In the genomic region with DNA sequence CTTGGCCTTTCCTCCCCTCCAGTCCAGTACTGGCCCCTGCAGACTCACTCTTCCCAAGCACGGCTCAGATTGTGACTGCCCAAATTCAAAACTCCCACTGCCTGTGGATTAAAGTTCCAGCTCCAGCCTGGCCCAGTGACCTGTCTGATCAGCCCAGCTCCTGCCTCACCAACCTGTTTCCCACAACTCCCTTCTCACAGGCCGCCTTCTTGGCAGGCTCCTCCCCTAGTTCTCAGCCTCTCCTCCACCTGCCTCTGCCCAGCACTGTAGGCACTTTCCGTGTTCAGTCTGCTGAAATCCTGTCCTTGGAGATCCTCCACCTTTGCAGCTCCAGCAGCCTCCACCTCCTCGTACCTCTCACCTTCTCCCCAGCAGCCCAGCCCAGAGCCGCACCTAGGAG, we compare ENCODE assay signal across 11 cellular contexts.
DNase-seq lines count a peak whose midpoint lies in the region; ATAC-seq and TF ChIP-seq lines count a peak whose summit lies in the region.
"Had no signal": no experiment of that assay in that cellular context is flagged by ENCODE, and none has a peak within 500 bp of the region (broad histone marks: within the 10 kb centered on the region; RNA-seq: fewer than 3 reads in every experiment).

No MANE protein-coding gene starts in this region.

- DNase-seq in Calu3: peak; percentile 52
- peak; percentile 44 for DNase-seq in NCI-H2196 (lab: John Stamatoyannopoulos, UW; ENCODE audit: unreplicated experiment)
- peak; percentile 80 for DNase-seq in colonic mucosa
- no peak for DNase-seq in neuronal stem cell (ENCODE audit: low spot score)
- no peak for DNase-seq in C1 segment of cervical spinal cord (lab: John Stamatoyannopoulos, UW)
- no peak for DNase-seq in hypothalamus (lab: John Stamatoyannopoulos, UW)
- DNase-seq: activated CD4-positive, CD25-positive, alpha-beta regulatory T cell treated with anti-CD3 and anti-CD28 coated beads, Interleukin-2, amount 50 U/mL, for 72 hours; NCI-H748 treated with DMSO at 0.1 percent for 48 hours had no signal

- no peaks in the 10 kb centered on the region for H3K79me1 ChIP-seq in neuronal stem cell (ENCODE audit: low read depth, low read length)

- peak overlapping the region; percentile 66 for H3K27ac Mint-ChIP-seq in Calu3 (ENCODE audit: unreplicated experiment)

- H3K4ac ChIP-seq in neuronal stem cell (ENCODE audit: low read length): no peak overlapping the region

- TF ChIP-seq CTCF in Calu3 (IDR thresholded peaks at IDR 0.05; ENCODE audit: unreplicated experiment) (no peak), colonic mucosa (IDR thresholded peaks at IDR 0.05) (no peak)

- H3K9me3 ChIP-seq in colonic mucosa: no peaks in the 10 kb centered on the region
- no peaks in the 10 kb centered on the region for H3K9me3 ChIP-seq in neuronal stem cell (replicated peaks in 1 of 2; ENCODE audit: control insufficient read depth in 2 of 2, insufficient read depth in 1 of 2, low read depth in 1 of 2, low read length in 2 of 2)

- BruUV-seq in Calu3 (replicated peaks; lab: Mats Ljungman, UMichigan): no TSS peak

- peak overlapping the region; percentile 6 for H2BK15ac ChIP-seq in neuronal stem cell (ENCODE audit: low read length)

- peak overlapping the region; percentile 15 for H3K4me3 Mint-ChIP-seq in Calu3 (ENCODE audit: low read depth, unreplicated experiment)

- peak overlapping the region in 1 of 2 donors; percentile 72 for H3K9ac ChIP-seq in colonic mucosa (ENCODE audit: low read depth in 2 of 2, low read length in 2 of 2)
- no peak overlapping the region for H3K9ac ChIP-seq in neuronal stem cell (ENCODE audit: low read depth, low read length, poor library complexity)

- H4K91ac ChIP-seq in neuronal stem cell (ENCODE audit: low read depth, low read length, poor library complexity): no peak overlapping the region

- H2AK5ac ChIP-seq in neuronal stem cell (ENCODE audit: low read depth, low read length): peak overlapping the region; percentile 5

- H3K27me3 ChIP-seq in colonic mucosa: no peaks in the 10 kb centered on the region
- H3K27me3 ChIP-seq in neuronal stem cell (ENCODE audit: control insufficient read depth in 3 of 3, insufficient read depth in 3 of 3, low read depth in 1 of 3, low read length in 3 of 3): no peaks in the 10 kb centered on the region

- H3K27ac ChIP-seq in colonic mucosa (peak overlapping the region; percentile 34), neuronal stem cell (replicated peaks; ENCODE audit: low read length) (no peak overlapping the region)

- ATAC-seq in GM21423 (IDR thresholded peaks at IDR 0.05; ENCODE audit: unreplicated experiment): no peak
- no peak for ATAC-seq in GM19324 (IDR thresholded peaks at IDR 0.05; ENCODE audit: low FRiP score, unreplicated experiment)

- H3K4me1 ChIP-seq in colonic mucosa (peaks cover 5% of the 10 kb centered on the region), neuronal stem cell (ENCODE audit: control insufficient read depth in 2 of 2, insufficient read depth in 1 of 2, low read depth in 1 of 2, low read length in 2 of 2) (peaks cover 0 to 6% of the 10 kb centered on the region in 2 donors)

- no CpG with 5 or more reads among the region's 5 CpGs for WGBS in neuronal stem cell (ENCODE audit: extremely low coverage in 2 of 2, insufficient read length in 2 of 2, insufficient replicate concordance in 1 of 2), 2 donors

- no peaks in the 10 kb centered on the region for H3K27me3 Mint-ChIP-seq in Calu3 (ENCODE audit: unreplicated experiment)

- H3K9me3 Mint-ChIP-seq in Calu3 (ENCODE audit: low read depth, unreplicated experiment): no peaks in the 10 kb centered on the region

- peak overlapping the region; percentile 16 for H2BK12ac ChIP-seq in neuronal stem cell (ENCODE audit: low read length)

- no peaks in the 10 kb centered on the region for H3K36me3 ChIP-seq in colonic mucosa
- no peaks in the 10 kb centered on the region for H3K36me3 ChIP-seq in neuronal stem cell (replicated peaks in 1 of 2; ENCODE audit: control insufficient read depth in 2 of 2, insufficient read depth in 2 of 2, low read length in 2 of 2)

- CTCF ChIA-PET in Calu3 (lab: Charles Lee): interaction anchor here (0.8 to 2.2 kb wide), 3 partner anchors 12 to 135 kb away, joined by 3 to 11 read pairs (median 4); no protein-coding TSS in a partner anchor

- H3K4me2 ChIP-seq in neuronal stem cell (ENCODE audit: insufficient read depth, low read length, poor library complexity, severe bottlenecking): no peak overlapping the region

- H2BK120ac ChIP-seq in neuronal stem cell (ENCODE audit: low read depth, low read length): no peak overlapping the region

- H2AFZ ChIP-seq in neuronal stem cell (ENCODE audit: low read length): no peak overlapping the region

- H2BK5ac ChIP-seq in neuronal stem cell (ENCODE audit: low read length): no peak overlapping the region

- peaks cover 49% of the 10 kb centered on the region for H3K36me3 Mint-ChIP-seq in Calu3 (ENCODE audit: insufficient read depth, unreplicated experiment)

- no peak overlapping the region for H3K4me3 ChIP-seq in colonic mucosa
- H3K4me3 ChIP-seq in neuronal stem cell (ENCODE audit: low read length in 2 of 2): no peak overlapping the region
- H3K4me3 ChIP-seq: skin epidermis had no signal

- peak overlapping the region; percentile 23 for H3K14ac ChIP-seq in neuronal stem cell (ENCODE audit: low read length)

- H3K4me1 Mint-ChIP-seq in Calu3 (ENCODE audit: low read depth, unreplicated experiment): peaks cover 71% of the 10 kb centered on the region

- H3K23ac ChIP-seq in neuronal stem cell (ENCODE audit: low read depth, low read length, poor library complexity): no peak overlapping the region

- H4K8ac ChIP-seq in neuronal stem cell (ENCODE audit: low read depth, low read length): peak overlapping the region; percentile 74

- intact Hi-C loops in Calu3 (cut with micrococcal nuclease; ENCODE audit: unreplicated experiment): loop anchor here (5.0 kb wide), 1 partner anchor 52 kb away; no protein-coding TSS in a partner anchor
- intact Hi-C loops in colonic mucosa (cut with DNase I): no loop called here

- peak overlapping the region; percentile 25 for H3K18ac ChIP-seq in neuronal stem cell (ENCODE audit: low read length)

Comparison
In these comparisons a context has a peak if more than half of its experiments do, and no peak if none do; other contexts are left out.
1. DNase-seq: peak in Calu3 (single experiment), NCI-H2196 (single experiment) and colonic mucosa (single experiment); none in neuronal stem cell (single experiment), C1 segment of cervical spinal cord (0 of 14) and hypothalamus (0 of 51).